In genomic region chr4:137082051-137082450, GRCh38 we compare ENCODE assay signal across 18 cellular contexts.
DNase-seq lines count a peak whose midpoint lies in the region; ATAC-seq and TF ChIP-seq lines count a peak whose summit lies in the region.
"Had no signal": no experiment of that assay in that cellular context is flagged by ENCODE, and none has a peak within 500 bp of the region (broad histone marks: within the 10 kb centered on the region; RNA-seq: fewer than 3 reads in every experiment).

No MANE protein-coding gene starts in this region.

- ATAC-seq in IMR-90 (ENCODE audit: low read depth): peak; percentile 46
- ATAC-seq in heart left ventricle: no peak
- no peak for ATAC-seq in HG03159 (IDR thresholded peaks at IDR 0.05; ENCODE audit: unreplicated experiment)
- ATAC-seq: CD8-positive, alpha-beta T cell; HCT116 had no signal

- TF ChIP-seq RAD21 in IMR-90 (IDR thresholded peaks at IDR 0.05; ENCODE audit: low read length): no peak

- H3K79me1 ChIP-seq in IMR-90 (ENCODE audit: low read depth in 1 of 2, low read length in 2 of 2): no peaks in the 10 kb centered on the region

- no peak overlapping the region for H2AK9ac ChIP-seq in IMR-90 (replicated peaks; ENCODE audit: low read depth, low read length, poor library complexity)

- H3K27me3 ChIP-seq in IMR-90 (ENCODE audit: control insufficient read depth, insufficient read depth, low read length) (no peaks in the 10 kb centered on the region), adipocyte (replicated peaks; ENCODE audit: control insufficient read depth, insufficient read depth, low read length) (no peaks in the 10 kb centered on the region), heart left ventricle (no peaks in the 10 kb centered on the region)
- H3K27me3 ChIP-seq: BLaER1 treated with 17β-estradiol and CSF1 and Interleukin-3, amounts not matched to agents 10 nM and 100 nM had no signal

- TF ChIP-seq CTCF in IMR-90 (conservative IDR thresholded peaks at IDR 0.05; ENCODE audit: low read depth, low read length) (no peak), heart left ventricle (IDR thresholded peaks at IDR 0.05) (no peak)

- H2BK15ac ChIP-seq in IMR-90 (ENCODE audit: low read depth, low read length): no peak overlapping the region

- H3K4me1 ChIP-seq in IMR-90 (ENCODE audit: control insufficient read depth, insufficient read depth, low read length) (no peaks in the 10 kb centered on the region), adipocyte (ENCODE audit: control insufficient read depth, insufficient read depth, low read length) (peaks cover 3% of the 10 kb centered on the region), heart left ventricle (no peaks in the 10 kb centered on the region)

- no peaks in the 10 kb centered on the region for H3K9me1 ChIP-seq in IMR-90 (ENCODE audit: insufficient read depth, low read length)

- no peak overlapping the region for H3K4ac ChIP-seq in IMR-90 (ENCODE audit: low read depth, low read length)

- H3K14ac ChIP-seq in IMR-90 (replicated peaks; ENCODE audit: low read depth, low read length): no peak overlapping the region

- in situ Hi-C loops in IMR-90 (cut with MboI; ENCODE audit: low sequenced_read_pairs): no loop called here

- no peak overlapping the region for H3K9ac ChIP-seq in IMR-90 (ENCODE audit: low read depth, low read length)
- no peak overlapping the region for H3K9ac ChIP-seq in adipocyte (ENCODE audit: low read length)
- H3K9ac ChIP-seq: BLaER1 treated with 17β-estradiol and CSF1 and Interleukin-3, amounts not matched to agents 10 nM and 100 nM had no signal

- H4K20me1 ChIP-seq in IMR-90 (ENCODE audit: insufficient read depth, low read length): no peaks in the 10 kb centered on the region
- H4K20me1 ChIP-seq: BLaER1 treated with 17β-estradiol and CSF1 and Interleukin-3, amounts not matched to agents 10 nM and 100 nM had no signal

- no CpG with 5 or more reads among the region's 1 CpG for WGBS in IMR-90 (ENCODE audit: extremely low coverage in 2 of 2, insufficient read length in 1 of 2), 2 experiments
- 80 to 87% (median 84%) methylated on average over 1 of the region's 1 CpG for WGBS in heart left ventricle, 4 donors

- H3K18ac ChIP-seq in IMR-90 (ENCODE audit: low read depth, low read length): no peak overlapping the region

- CTCF ChIA-PET in IMR-90 (lab: Yijun Ruan, JAX): no interaction called here

- H2AK5ac ChIP-seq in IMR-90 (ENCODE audit: low read depth, low read length): no peak overlapping the region

- H2BK20ac ChIP-seq in IMR-90 (ENCODE audit: low read depth, low read length): no peak overlapping the region

- no peak overlapping the region for H4K5ac ChIP-seq in IMR-90 (ENCODE audit: low read depth, low read length)

- H3K56ac ChIP-seq in IMR-90 (ENCODE audit: extremely low read depth, insufficient read depth, low read length): no peak overlapping the region

- H3K4me2 ChIP-seq in IMR-90 (ENCODE audit: low read depth, low read length): no peak overlapping the region
- H3K4me2 ChIP-seq: BLaER1 treated with 17β-estradiol and CSF1 and Interleukin-3, amounts not matched to agents 10 nM and 100 nM had no signal

- no peak for TF ChIP-seq POLR2A in IMR-90 (IDR thresholded peaks at IDR 0.05; ENCODE audit: low read depth, low read length)
- TF ChIP-seq POLR2A in heart left ventricle (IDR thresholded peaks at IDR 0.05): no peak

- no peak overlapping the region for H3K27ac ChIP-seq in IMR-90 (ENCODE audit: insufficient read depth, low read length)
- H3K27ac ChIP-seq in heart left ventricle: no peak overlapping the region
- H3K27ac ChIP-seq: BLaER1 treated with 17β-estradiol and CSF1 and Interleukin-3, amounts not matched to agents 10 nM and 100 nM had no signal

- H3K23ac ChIP-seq in IMR-90 (ENCODE audit: low read depth, low read length): no peak overlapping the region

- no peaks in the 10 kb centered on the region for H3K9me3 ChIP-seq in IMR-90 (ENCODE audit: control insufficient read depth, insufficient read depth, low read length)
- H3K9me3 ChIP-seq in adipocyte (ENCODE audit: control insufficient read depth, low read length): no peaks in the 10 kb centered on the region
- H3K9me3 ChIP-seq in heart left ventricle: peaks cover 0 to 2% (median 0%) of the 10 kb centered on the region in 12 donors

- dilution Hi-C loops in IMR-90 (cut with HindIII; ENCODE audit: low sequenced_read_pairs, unreplicated experiment): no loop called here

- DNase-seq in IMR-90 (no peak), adipocyte (ENCODE audit: low read depth) (peak; percentile 15), fibroblast of peridontal ligament (ENCODE audit: extremely low read depth) (peak; percentile 62), heart left ventricle (no peak), AG20443 (ENCODE audit: low spot score) (no peak), DMS79 treated with DMSO at 0.1 percent for 48 hours (lab: John Stamatoyannopoulos, UW) (no peak)
- DNase-seq: 8988T; Calu3; CD8-positive, alpha-beta T cell; DMS 273 treated with DMSO at 0.1 percent for 48 hours; DMS53; GDM1; GOT3; H7; HFFc6 had no signal

- H3K4me3 ChIP-seq in IMR-90 (ENCODE audit: insufficient read depth, low read depth, low read length) (no peak overlapping the region), adipocyte (ENCODE audit: low read length) (no peak overlapping the region), heart left ventricle (no peak overlapping the region)
- H3K4me3 ChIP-seq: BLaER1 treated with 17β-estradiol and CSF1 and Interleukin-3, amounts not matched to agents 10 nM and 100 nM had no signal

- H4K8ac ChIP-seq in IMR-90 (ENCODE audit: low read depth in 2 of 2, low read length in 2 of 2): no peak overlapping the region

- BruUV-seq in IMR-90 (replicated peaks; lab: Mats Ljungman, UMichigan): no TSS peak

- POLR2A ChIA-PET in IMR-90 (lab: Charles Lee; ENCODE audit: unreplicated experiment): no interaction called here

- H3K36me3 ChIP-seq in IMR-90 (ENCODE audit: control insufficient read depth, insufficient read depth, low read length) (no peaks in the 10 kb centered on the region), adipocyte (ENCODE audit: control insufficient read depth, insufficient read depth, low read length, severe bottlenecking) (no peaks in the 10 kb centered on the region), heart left ventricle (no peaks in the 10 kb centered on the region)
- H3K36me3 ChIP-seq: BLaER1 treated with 17β-estradiol and CSF1 and Interleukin-3, amounts not matched to agents 10 nM and 100 nM had no signal

- no peak overlapping the region for H2BK120ac ChIP-seq in IMR-90 (ENCODE audit: low read depth, low read length)

- no peak overlapping the region for H2BK5ac ChIP-seq in IMR-90 (ENCODE audit: low read depth, low read length, poor library complexity, severe bottlenecking)

- no peak overlapping the region for H4K91ac ChIP-seq in IMR-90 (ENCODE audit: insufficient read depth, low read depth, low read length)

- no peak overlapping the region for H2AFZ ChIP-seq in IMR-90 (replicated peaks; ENCODE audit: low read length, poor library complexity)

- intact Hi-C loops in IMR-90 (cut with micrococcal nuclease) (no loop called here), heart left ventricle (cut with DNase I) (no loop called here)

TF ChIP-seq in IMR-90, 13 proteins besides CTCF, POLR2A, EP300 and RAD21:
- TF ChIP-seq MAFK (IDR thresholded peaks at IDR 0.05; ENCODE audit: low read depth, low read length): no peak
- no peak for TF ChIP-seq USF2 (IDR thresholded peaks at IDR 0.05; ENCODE audit: low read depth, low read length)
- no peak for TF ChIP-seq MXI1 (IDR thresholded peaks at IDR 0.05; ENCODE audit: borderline replicate concordance, low read depth, low read length)
- TF ChIP-seq CEBPB (IDR thresholded peaks at IDR 0.05; ENCODE audit: low read depth, low read length): no peak
- no peak for TF ChIP-seq CHD1 (IDR thresholded peaks at IDR 0.05; ENCODE audit: low read depth, low read length)
- no peak for TF ChIP-seq NFE2L2 (IDR thresholded peaks at IDR 0.05; ENCODE audit: low read depth, low read length)

Comparison
In these comparisons a context has a peak if more than half of its experiments do, and no peak if none do; other contexts are left out.
1. DNase-seq: peak in adipocyte (single experiment) and fibroblast of peridontal ligament (single experiment); none in IMR-90 (single experiment), heart left ventricle (0 of 5), AG20443 (single experiment) and DMS79 treated with DMSO at 0.1 percent for 48 hours (single experiment).